ENCODE assay signal across 25 cellular contexts in the genomic region with DNA sequence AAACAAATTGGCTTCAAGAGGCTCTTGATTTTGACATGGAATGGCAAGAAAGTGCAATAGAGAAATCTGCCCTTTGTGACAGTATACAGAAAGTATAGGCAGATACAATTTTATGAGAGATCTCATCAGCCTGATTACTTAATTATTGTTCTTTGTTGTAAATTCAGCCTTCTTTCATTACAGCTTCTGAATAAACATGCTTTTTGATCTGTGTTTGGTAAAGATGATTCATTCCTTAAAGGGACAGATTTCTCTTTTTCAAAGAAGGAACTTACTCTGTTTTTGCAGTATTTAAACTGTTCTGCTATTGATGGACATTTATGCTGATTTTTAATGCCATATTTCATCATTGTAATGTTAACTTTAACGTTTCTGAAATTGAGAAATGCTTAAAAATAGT. TPM values are rescaled to one million over a fixed set of nuclear protein-coding genes. Genes with fewer than 3 reads are reported as not detected.
DNase-seq lines count a peak whose midpoint lies in the region; ATAC-seq, FAIRE-seq and TF ChIP-seq lines count a peak whose summit lies in the region.
"Had no signal": no experiment of that assay in that cellular context is flagged by ENCODE, and none has a peak within 500 bp of the region (broad histone marks: within the 10 kb centered on the region; RNA-seq: fewer than 3 reads in every experiment).

No MANE protein-coding gene starts in this region.

- H3K9me2 ChIP-seq in PC-9 (ENCODE audit: insufficient read depth), result no peaks in the 10 kb centered on the region

- no peak for TF ChIP-seq POLR2A in H54 (IDR thresholded peaks at IDR 0.05; ENCODE audit: low read depth, low read length)

- H3K9me3 ChIP-seq in PC-9 (ENCODE audit: insufficient read depth, low read depth), result no peaks in the 10 kb centered on the region
- H3K9me3 ChIP-seq: Peyer's patch had no signal

- H3K27ac Mint-ChIP-seq in activated CD4-positive, alpha-beta memory T cell treated with anti-CD3 and anti-CD28 coated beads, Interleukin-2, amount 10 ng/mL, durations not matched to agents 7 days and 5 days, result no peak overlapping the region
- H3K27ac Mint-ChIP-seq: GM23338 had no signal

- no TSS peak for BruUV-seq in PC-9 (replicated peaks; lab: Mats Ljungman, UMichigan)

- H3K4me3 Mint-ChIP-seq in activated CD4-positive, alpha-beta memory T cell treated with anti-CD3 and anti-CD28 coated beads, Interleukin-2, amount 10 ng/mL, durations not matched to agents 7 days and 5 days, result no peak overlapping the region
- H3K4me3 Mint-ChIP-seq: CD8-positive, alpha-beta memory T cell; GM23338 had no signal

- H3K27ac ChIP-seq in PC-9, result no peak overlapping the region
- H3K27ac ChIP-seq: Peyer's patch had no signal

- H2AFZ ChIP-seq in PC-9, result no peak overlapping the region
- H2AFZ ChIP-seq: GM23338 had no signal

- CTCF ChIA-PET in activated CD4-positive, alpha-beta memory T cell treated with anti-CD3 and anti-CD28 coated beads, Interleukin-2, amount 10 ng/mL, durations not matched to agents 7 days and 5 days (lab: Charles Lee), result no interaction called here
- CTCF ChIA-PET in PC-9 (lab: Charles Lee), result no interaction called here

- DNase-seq in NCI-H1105 treated with DMSO at 0.1 percent for 48 hours (lab: John Stamatoyannopoulos, UW) (peak; percentile 48), NCI-H1105 (lab: John Stamatoyannopoulos, UW) (no peak), H54 (ENCODE audit: insufficient read length, low spot score) (no peak), NCI-H69 (lab: John Stamatoyannopoulos, UW) (peak; percentile 31), left colon (no peak), Kasumi-1 (lab: John Stamatoyannopoulos, UW) (no peak), PC-9 (no peak)
- no peak for DNase-seq in activated CD4-positive, alpha-beta memory T cell treated with anti-CD3 and anti-CD28 coated beads, Interleukin-2, amount 10 ng/mL, durations not matched to agents 7 days and 5 days
- DNase-seq: 8988T; AML-193; C1 segment of cervical spinal cord; Calu3; CD8-positive, alpha-beta memory T cell; HCEC 1CT; MM.1S; NCI-H187 treated with DMSO at 0.1 percent for 48 hours; NCI-H2107; NCI-H226; NCI-H524; NCI-H82; Peyer's patch had no signal

- no peak for TF ChIP-seq CTCF in PC-9 (conservative IDR thresholded peaks at IDR 0.05)

- no peaks in the 10 kb centered on the region for H3K4me1 ChIP-seq in PC-9 (replicated peaks; ENCODE audit: insufficient read depth)

- H3K4me1 Mint-ChIP-seq in activated CD4-positive, alpha-beta memory T cell treated with anti-CD3 and anti-CD28 coated beads, Interleukin-2, amount 10 ng/mL, durations not matched to agents 7 days and 5 days, result peaks cover 16% of the 10 kb centered on the region

- no peaks in the 10 kb centered on the region for H3K27me3 ChIP-seq in PC-9 (ENCODE audit: insufficient read depth, low read depth)
- H3K27me3 ChIP-seq: Peyer's patch had no signal

- H3F3A ChIP-seq in PC-9 (ENCODE audit: insufficient read depth, low read depth), result no peaks in the 10 kb centered on the region

- peaks cover 26% of the 10 kb centered on the region; the same call in 1 of the 2 replicates for H4K20me1 ChIP-seq in PC-9 (ENCODE audit: insufficient read depth)

- H3K79me2 ChIP-seq in PC-9 (ENCODE audit: low read depth), result peaks cover 57% of the 10 kb centered on the region

- H3K36me3 ChIP-seq in PC-9 (ENCODE audit: low read depth), result peaks cover 5% of the 10 kb centered on the region; the same call in 1 of the 2 replicates

- POLR2A ChIA-PET in activated CD4-positive, alpha-beta memory T cell treated with anti-CD3 and anti-CD28 coated beads, Interleukin-2, amount 10 ng/mL, durations not matched to agents 7 days and 5 days (lab: Charles Lee), result interaction anchor here (3.1 kb wide), 1 partner anchor 15 kb away, joined by 12 read pairs; the partner anchor contains the start of gene DCAF6
- POLR2A ChIA-PET in PC-9 (lab: Charles Lee; ENCODE audit: unreplicated experiment), result no interaction called here

- no peaks in the 10 kb centered on the region for H3K27me3 Mint-ChIP-seq in activated CD4-positive, alpha-beta memory T cell treated with anti-CD3 and anti-CD28 coated beads, Interleukin-2, amount 10 ng/mL, durations not matched to agents 7 days and 5 days
- H3K27me3 Mint-ChIP-seq: CD8-positive, alpha-beta memory T cell had no signal

- no peak overlapping the region for H3K4me3 ChIP-seq in PC-9
- H3K4me3 ChIP-seq: GM23338, Peyer's patch had no signal

- intact Hi-C loops in left colon (cut with DNase I, micrococcal nuclease) (no loop called here), PC-9 (cut with micrococcal nuclease; ENCODE audit: unreplicated experiment) (no loop called here)

- H3K36me3 Mint-ChIP-seq in activated CD4-positive, alpha-beta memory T cell treated with anti-CD3 and anti-CD28 coated beads, Interleukin-2, amount 10 ng/mL, durations not matched to agents 7 days and 5 days (ENCODE audit: low read depth), result peaks cover 29% of the 10 kb centered on the region

- no peak overlapping the region for H3K4me2 ChIP-seq in PC-9
- H3K4me2 ChIP-seq: GM23338 had no signal

- peak; percentile 6 for FAIRE-seq in H54 (lab: Jason Lieb, UNC)
- FAIRE-seq: GM12892 had no signal

- H3K9me3 Mint-ChIP-seq in activated CD4-positive, alpha-beta memory T cell treated with anti-CD3 and anti-CD28 coated beads, Interleukin-2, amount 10 ng/mL, durations not matched to agents 7 days and 5 days, result no peaks in the 10 kb centered on the region
- H3K9me3 Mint-ChIP-seq: CD8-positive, alpha-beta memory T cell; GM23338 had no signal

- ATAC-seq in left colon, result peak; percentile 50
- ATAC-seq: GM23338, SK-N-SH treated with all-trans-retinoic acid at 6 μM for 48 hours had no signal

RNA-seq across cellular contexts. Expression of gene MPC2, which starts 13.7 kb away (rescaled TPM):
- total RNA-seq in left colon (100 to 1,000 TPM; 162 to 164 TPM), PC-9 (2021) (68.4 and 78.7 TPM in 2 replicates)
- total RNA-seq in activated CD4-positive, alpha-beta memory T cell treated with anti-CD3 and anti-CD28 coated beads, Interleukin-2, amount 10 ng/mL, durations not matched to agents 7 days and 5 days, result 10 to 100 TPM; 61.4 to 61.5 TPM

RNA-seq across cellular contexts. Expression of gene DCAF6, which starts 14.1 kb away (rescaled TPM):
- total RNA-seq in left colon (10 to 100 TPM; 60.0 to 60.2 TPM), PC-9 (2021) (51.8 and 77.4 TPM in 2 replicates)
- 10 to 100 TPM; 26.4 to 27.1 TPM for total RNA-seq in activated CD4-positive, alpha-beta memory T cell treated with anti-CD3 and anti-CD28 coated beads, Interleukin-2, amount 10 ng/mL, durations not matched to agents 7 days and 5 days

RNA-seq across cellular contexts. Expression of gene ADCY10, which starts 36.6 kb away (rescaled TPM):
- total RNA-seq in left colon, result under 1 TPM; 0.42 to 0.64 TPM
- total RNA-seq in activated CD4-positive, alpha-beta memory T cell treated with anti-CD3 and anti-CD28 coated beads, Interleukin-2, amount 10 ng/mL, durations not matched to agents 7 days and 5 days, result under 1 TPM; 0.05 to 0.13 TPM
- 0.28 and 0.46 TPM in 2 replicates for total RNA-seq in PC-9 (2021)
- total RNA-seq: Daoy, GM23338 had no signal

Comparison
In these comparisons a context has a peak if more than half of its experiments do, and no peak if none do; other contexts are left out.
1. DNase-seq: peak in NCI-H1105 treated with DMSO at 0.1 percent for 48 hours (single experiment) and NCI-H69 (single experiment); none in NCI-H1105 (single experiment), H54 (single experiment), left colon (0 of 2), Kasumi-1 (0 of 2), activated CD4-positive, alpha-beta memory T cell treated with anti-CD3 and anti-CD28 coated beads, Interleukin-2, amount 10 ng/mL, durations not matched to agents 7 days and 5 days (single experiment) and PC-9 (0 of 2).